Comparison of ENCODE assay signal across 9 cellular contexts in genomic region chr12:94560416-94561221, GRCh38.
DNase-seq lines count a peak whose midpoint lies in the region; ATAC-seq and TF ChIP-seq lines count a peak whose summit lies in the region.
"Had no signal": no experiment of that assay in that cellular context is flagged by ENCODE, and none has a peak within 500 bp of the region (broad histone marks: within the 10 kb centered on the region; RNA-seq: fewer than 3 reads in every experiment).

No MANE protein-coding gene starts in this region.

- ATAC-seq in GM21447 (IDR thresholded peaks at IDR 0.05; ENCODE audit: unreplicated experiment) (peak; percentile 61), HG03565 (IDR thresholded peaks at IDR 0.05; ENCODE audit: unreplicated experiment) (peak; percentile 62)

- DNase-seq in GM13976 (ENCODE audit: low spot score) (peak; percentile 59), astrocyte of the hippocampus (ENCODE audit: low read depth, low spot score) (peak; percentile 82), myocyte (ENCODE audit: low read depth) (peak; percentile 51), NCI-H524 treated with DMSO at 0.1 percent for 48 hours (lab: John Stamatoyannopoulos, UW) (no peak), NCI-H146 treated with DMSO at 0.1 percent for 48 hours (lab: John Stamatoyannopoulos, UW; ENCODE audit: unreplicated experiment) (no peak), SKM-1 (lab: John Stamatoyannopoulos, UW; ENCODE audit: unreplicated experiment) (no peak)
- DNase-seq: psoas muscle had no signal

- no peak for TF ChIP-seq CTCF in GM13976 (IDR thresholded peaks at IDR 0.05; ENCODE audit: borderline replicate concordance, control extremely low read depth, extremely low read depth, insufficient read depth, missing control alignments)

- in situ Hi-C loops in GM13976 (cut with MboI; ENCODE audit: low sequenced_read_pairs, unreplicated experiment): loop anchor here (10.0 kb wide), 1 partner anchor 314 kb away; no protein-coding TSS in a partner anchor

Comparison
In these comparisons a context has a peak if more than half of its experiments do, and no peak if none do; other contexts are left out.
1. DNase-seq: peak in GM13976 (single experiment), astrocyte of the hippocampus (single experiment) and myocyte (single experiment); none in NCI-H524 treated with DMSO at 0.1 percent for 48 hours (single experiment), NCI-H146 treated with DMSO at 0.1 percent for 48 hours (single experiment) and SKM-1 (single experiment).